Comparison of ENCODE assay signal across 1 cellular context in the genomic region with DNA sequence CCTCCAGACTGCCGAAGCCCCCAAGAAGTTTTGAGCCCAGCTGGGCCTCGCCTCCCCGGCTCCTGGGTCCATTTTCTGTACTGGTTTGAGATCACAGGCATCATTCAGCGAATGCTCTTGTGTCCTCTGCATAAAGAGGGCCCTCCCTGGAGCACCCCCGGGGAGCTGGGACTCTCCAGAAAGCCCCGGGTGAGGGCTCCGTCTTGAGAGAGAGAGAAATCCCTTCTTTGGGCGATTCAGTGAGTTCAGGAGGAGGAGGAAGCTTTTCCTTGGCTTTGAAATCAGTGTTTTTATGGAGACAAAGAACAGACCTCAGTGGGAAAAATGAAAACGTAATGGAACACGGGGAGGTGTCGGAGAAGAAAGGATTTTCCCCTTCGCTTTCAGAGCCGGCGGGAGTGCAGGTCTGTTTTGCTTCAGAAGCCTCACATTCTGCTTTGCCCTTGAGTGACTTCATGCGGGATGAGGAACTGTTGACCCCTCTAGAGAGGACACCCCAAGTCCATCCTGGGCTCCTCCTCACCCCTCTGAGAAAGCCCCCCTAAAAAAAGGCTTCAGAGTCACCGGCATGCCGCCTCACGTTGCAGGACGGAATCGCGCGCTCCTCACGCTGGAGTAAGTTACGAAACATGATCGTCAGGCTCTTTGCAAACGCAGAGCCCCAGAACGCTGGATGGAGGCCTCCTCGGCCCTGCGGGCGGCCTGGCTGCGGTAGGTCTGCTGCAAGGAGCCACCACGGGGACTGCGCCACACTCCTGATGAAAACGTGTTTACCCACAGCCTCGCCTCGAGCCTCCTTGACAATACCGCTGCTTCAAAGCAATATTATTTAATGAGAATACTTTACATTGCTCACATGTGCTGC.
TF ChIP-seq lines count a peak whose summit lies in the region.

No MANE protein-coding gene starts in this region.

TF ChIP-seq in K562, 482 proteins besides CTCF, POLR2A, EP300 and RAD21 (continued from another document):
- TF ChIP-seq, protein P1, sequence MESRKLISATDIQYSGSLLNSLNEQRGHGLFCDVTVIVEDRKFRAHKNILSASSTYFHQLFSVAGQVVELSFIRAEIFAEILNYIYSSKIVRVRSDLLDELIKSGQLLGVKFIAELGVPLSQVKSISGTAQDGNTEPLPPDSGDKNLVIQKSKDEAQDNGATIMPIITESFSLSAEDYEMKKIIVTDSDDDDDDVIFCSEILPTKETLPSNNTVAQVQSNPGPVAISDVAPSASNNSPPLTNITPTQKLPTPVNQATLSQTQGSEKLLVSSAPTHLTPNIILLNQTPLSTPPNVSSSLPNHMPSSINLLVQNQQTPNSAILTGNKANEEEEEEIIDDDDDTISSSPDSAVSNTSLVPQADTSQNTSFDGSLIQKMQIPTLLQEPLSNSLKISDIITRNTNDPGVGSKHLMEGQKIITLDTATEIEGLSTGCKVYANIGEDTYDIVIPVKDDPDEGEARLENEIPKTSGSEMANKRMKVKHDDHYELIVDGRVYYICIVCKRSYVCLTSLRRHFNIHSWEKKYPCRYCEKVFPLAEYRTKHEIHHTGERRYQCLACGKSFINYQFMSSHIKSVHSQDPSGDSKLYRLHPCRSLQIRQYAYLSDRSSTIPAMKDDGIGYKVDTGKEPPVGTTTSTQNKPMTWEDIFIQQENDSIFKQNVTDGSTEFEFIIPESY (CRISPR knock-in tag; IDR thresholded peaks at IDR 0.05), result 0 out of 2 replicates have a peak, but pooled peaks have one; percentile 34
- peak; percentile 43; the same call in 1 of the 2 replicates for TF ChIP-seq POLR2G (IDR thresholded peaks at IDR 0.05; ENCODE audit: low read depth, low read length)
